1 cellular context compared by ENCODE assay signal in the genomic region with DNA sequence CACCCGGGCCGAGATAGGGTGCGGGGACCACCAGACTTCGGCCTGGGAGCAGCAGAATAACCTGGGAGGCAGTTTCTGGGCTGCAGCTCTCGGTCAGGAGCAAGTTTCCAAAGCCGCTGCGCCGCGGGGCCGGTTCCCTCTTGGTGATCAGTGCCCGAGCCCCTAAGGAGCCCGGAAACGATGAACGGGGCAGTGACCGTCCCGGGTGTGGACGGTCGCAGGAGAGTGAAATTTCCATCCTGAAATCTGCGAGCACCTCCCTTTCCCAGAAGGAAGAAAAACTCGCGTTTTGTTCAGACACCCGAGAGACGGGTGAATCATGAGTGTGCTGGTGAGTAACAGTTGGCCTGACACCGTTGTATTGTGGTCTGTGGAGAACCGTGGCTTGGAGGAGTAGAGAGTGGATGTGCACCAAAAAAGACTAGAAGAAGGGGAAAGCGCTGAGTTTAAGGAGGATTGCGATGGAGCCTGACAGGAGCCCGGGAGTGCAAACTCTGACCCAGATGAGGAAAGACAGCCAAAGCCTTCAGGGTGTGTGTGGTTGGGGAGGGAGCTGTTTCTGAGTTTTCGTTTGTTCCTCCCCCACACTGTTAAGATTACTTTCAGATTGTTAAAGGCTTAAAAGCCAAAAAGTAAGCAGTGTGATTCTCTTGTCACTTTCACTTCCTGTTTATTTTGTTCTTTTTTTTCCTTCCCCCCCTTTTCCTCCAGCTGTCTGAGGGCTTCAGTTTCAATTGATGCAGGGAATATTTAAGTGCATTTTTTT.
TF ChIP-seq lines count a peak whose summit lies in the region.

No MANE protein-coding gene starts in this region.

TF ChIP-seq in GM12878, 131 proteins besides CTCF, POLR2A, EP300 and RAD21 (continued from another document):
- TF ChIP-seq, protein P1, sequence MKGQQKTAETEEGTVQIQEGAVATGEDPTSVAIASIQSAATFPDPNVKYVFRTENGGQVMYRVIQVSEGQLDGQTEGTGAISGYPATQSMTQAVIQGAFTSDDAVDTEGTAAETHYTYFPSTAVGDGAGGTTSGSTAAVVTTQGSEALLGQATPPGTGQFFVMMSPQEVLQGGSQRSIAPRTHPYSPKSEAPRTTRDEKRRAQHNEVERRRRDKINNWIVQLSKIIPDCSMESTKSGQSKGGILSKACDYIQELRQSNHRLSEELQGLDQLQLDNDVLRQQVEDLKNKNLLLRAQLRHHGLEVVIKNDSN (IDR thresholded peaks at IDR 0.05; ENCODE audit: borderline replicate concordance, extremely low read length, insufficient read depth, low read depth, low read length): no peak
- TF ChIP-seq KLF5 (IDR thresholded peaks at IDR 0.05; ENCODE audit: partially characterized antibody) (no peak), IKZF1 (conservative IDR thresholded peaks at IDR 0.05) (peak; percentile 92), CHD4 (IDR thresholded peaks at IDR 0.05) (no peak), FOXK2 (IDR thresholded peaks at IDR 0.05) (peak; percentile 78), CEBPB (IDR thresholded peaks at IDR 0.05; ENCODE audit: borderline replicate concordance in 1 of 2, low read depth in 2 of 2, low read length in 2 of 2) (no peak), NR2F1 (conservative IDR thresholded peaks at IDR 0.05) (peak; percentile 35; the same call in 1 of the 2 replicates), HDAC2 (IDR thresholded peaks at IDR 0.05) (no peak), WRNIP1 (IDR thresholded peaks at IDR 0.05; ENCODE audit: borderline replicate concordance, low read depth, low read length) (no peak), CBFB (IDR thresholded peaks at IDR 0.05; ENCODE audit: low read depth) (no peak), RB1 (IDR thresholded peaks at IDR 0.05; ENCODE audit: borderline replicate concordance) (no peak), NR2C2 (IDR thresholded peaks at IDR 0.05; ENCODE audit: borderline replicate concordance, control insufficient read depth, insufficient read length, low read depth) (no peak), PAX8 (IDR thresholded peaks at IDR 0.05) (no peak), MTA2 (IDR thresholded peaks at IDR 0.05; ENCODE audit: low read depth) (peak; percentile 89), ZNF207 (IDR thresholded peaks at IDR 0.05; ENCODE audit: borderline replicate concordance) (no peak), LARP7 (IDR thresholded peaks at IDR 0.05) (no peak), YY1 (IDR thresholded peaks at IDR 0.05; ENCODE audit: low read depth, low read length) (no peak), ZNF274 (IDR thresholded peaks at IDR 0.05; ENCODE audit: insufficient read depth, insufficient read length) (no peak), SPI1 (IDR thresholded peaks at IDR 0.05; ENCODE audit: borderline replicate concordance, insufficient read depth, low read depth, low read length) (peak; percentile 99)
- TF ChIP-seq, protein P2, sequence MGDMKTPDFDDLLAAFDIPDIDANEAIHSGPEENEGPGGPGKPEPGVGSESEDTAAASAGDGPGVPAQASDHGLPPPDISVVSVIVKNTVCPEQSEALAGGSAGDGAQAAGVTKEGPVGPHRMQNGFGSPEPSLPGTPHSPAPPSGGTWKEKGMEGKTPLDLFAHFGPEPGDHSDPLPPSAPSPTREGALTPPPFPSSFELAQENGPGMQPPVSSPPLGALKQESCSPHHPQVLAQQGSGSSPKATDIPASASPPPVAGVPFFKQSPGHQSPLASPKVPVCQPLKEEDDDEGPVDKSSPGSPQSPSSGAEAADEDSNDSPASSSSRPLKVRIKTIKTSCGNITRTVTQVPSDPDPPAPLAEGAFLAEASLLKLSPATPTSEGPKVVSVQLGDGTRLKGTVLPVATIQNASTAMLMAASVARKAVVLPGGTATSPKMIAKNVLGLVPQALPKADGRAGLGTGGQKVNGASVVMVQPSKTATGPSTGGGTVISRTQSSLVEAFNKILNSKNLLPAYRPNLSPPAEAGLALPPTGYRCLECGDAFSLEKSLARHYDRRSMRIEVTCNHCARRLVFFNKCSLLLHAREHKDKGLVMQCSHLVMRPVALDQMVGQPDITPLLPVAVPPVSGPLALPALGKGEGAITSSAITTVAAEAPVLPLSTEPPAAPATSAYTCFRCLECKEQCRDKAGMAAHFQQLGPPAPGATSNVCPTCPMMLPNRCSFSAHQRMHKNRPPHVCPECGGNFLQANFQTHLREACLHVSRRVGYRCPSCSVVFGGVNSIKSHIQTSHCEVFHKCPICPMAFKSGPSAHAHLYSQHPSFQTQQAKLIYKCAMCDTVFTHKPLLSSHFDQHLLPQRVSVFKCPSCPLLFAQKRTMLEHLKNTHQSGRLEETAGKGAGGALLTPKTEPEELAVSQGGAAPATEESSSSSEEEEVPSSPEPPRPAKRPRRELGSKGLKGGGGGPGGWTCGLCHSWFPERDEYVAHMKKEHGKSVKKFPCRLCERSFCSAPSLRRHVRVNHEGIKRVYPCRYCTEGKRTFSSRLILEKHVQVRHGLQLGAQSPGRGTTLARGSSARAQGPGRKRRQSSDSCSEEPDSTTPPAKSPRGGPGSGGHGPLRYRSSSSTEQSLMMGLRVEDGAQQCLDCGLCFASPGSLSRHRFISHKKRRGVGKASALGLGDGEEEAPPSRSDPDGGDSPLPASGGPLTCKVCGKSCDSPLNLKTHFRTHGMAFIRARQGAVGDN (IDR thresholded peaks at IDR 0.05): no peak
- TF ChIP-seq, protein P3, sequence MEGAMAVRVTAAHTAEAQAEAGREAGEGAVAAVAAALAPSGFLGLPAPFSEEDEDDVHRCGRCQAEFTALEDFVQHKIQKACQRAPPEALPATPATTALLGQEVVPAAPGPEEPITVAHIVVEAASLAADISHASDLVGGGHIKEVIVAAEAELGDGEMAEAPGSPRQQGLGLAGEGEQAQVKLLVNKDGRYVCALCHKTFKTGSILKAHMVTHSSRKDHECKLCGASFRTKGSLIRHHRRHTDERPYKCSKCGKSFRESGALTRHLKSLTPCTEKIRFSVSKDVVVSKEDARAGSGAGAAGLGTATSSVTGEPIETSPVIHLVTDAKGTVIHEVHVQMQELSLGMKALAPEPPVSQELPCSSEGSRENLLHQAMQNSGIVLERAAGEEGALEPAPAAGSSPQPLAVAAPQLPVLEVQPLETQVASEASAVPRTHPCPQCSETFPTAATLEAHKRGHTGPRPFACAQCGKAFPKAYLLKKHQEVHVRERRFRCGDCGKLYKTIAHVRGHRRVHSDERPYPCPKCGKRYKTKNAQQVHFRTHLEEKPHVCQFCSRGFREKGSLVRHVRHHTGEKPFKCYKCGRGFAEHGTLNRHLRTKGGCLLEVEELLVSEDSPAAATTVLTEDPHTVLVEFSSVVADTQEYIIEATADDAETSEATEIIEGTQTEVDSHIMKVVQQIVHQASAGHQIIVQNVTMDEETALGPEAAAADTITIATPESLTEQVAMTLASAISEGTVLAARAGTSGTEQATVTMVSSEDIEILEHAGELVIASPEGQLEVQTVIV (IDR thresholded peaks at IDR 0.05; ENCODE audit: borderline replicate concordance, partially characterized antibody): no peak
